23 cellular contexts compared by ENCODE assay signal in genomic region chr19:31334849-31335624, GRCh38. TPM values are rescaled to one million over a fixed set of nuclear protein-coding genes. Genes with fewer than 3 reads are reported as not detected.
DNase-seq lines count a peak whose midpoint lies in the region; ATAC-seq and TF ChIP-seq lines count a peak whose summit lies in the region.
"Had no signal": no experiment of that assay in that cellular context is flagged by ENCODE, and none has a peak within 500 bp of the region (broad histone marks: within the 10 kb centered on the region; RNA-seq: fewer than 3 reads in every experiment).

No MANE protein-coding gene starts in this region.

- no peaks in the 10 kb centered on the region for H3K9me2 ChIP-seq in GM23248 (ENCODE audit: insufficient read depth)

- H3F3A ChIP-seq in GM23248 (ENCODE audit: insufficient read depth) (peaks cover 54% of the 10 kb centered on the region), smooth muscle cell (ENCODE audit: low read depth) (peaks cover 24% of the 10 kb centered on the region)

- no peaks in the 10 kb centered on the region for H3K36me3 Mint-ChIP-seq in stimulated activated memory B cell treated with anti-CD40 and anti-IgM and Interleukin-4, amounts not matched to agents 10 μg/mL and 1 μg/mL and 100 μg/mL, for 72 hours
- H3K36me3 Mint-ChIP-seq: memory B cell; natural killer cell treated with Interleukin-12 subunit alpha and Interleukin-12 subunit beta and Interleukin-15 and Interleukin-18, amount 100 ng/mL, for 72 hours had no signal

- H3K4me1 ChIP-seq in GM23248 (ENCODE audit: insufficient read depth) (peaks cover 48% of the 10 kb centered on the region), SJSA1 (replicated peaks) (peaks cover 58% of the 10 kb centered on the region), smooth muscle cell (ENCODE audit: low read depth) (peaks cover 37% of the 10 kb centered on the region), SJCRH30 (peaks cover 48% of the 10 kb centered on the region)
- H3K4me1 ChIP-seq: colonic mucosa had no signal

- H3K9me3 ChIP-seq in GM23248 (ENCODE audit: low read depth) (no peaks in the 10 kb centered on the region), SJSA1 (replicated peaks) (no peaks in the 10 kb centered on the region), smooth muscle cell (replicated peaks; ENCODE audit: low read depth) (no peaks in the 10 kb centered on the region), SJCRH30 (replicated peaks) (no peaks in the 10 kb centered on the region)
- H3K9me3 ChIP-seq: ascending aorta, colonic mucosa had no signal

- peaks cover 8% of the 10 kb centered on the region for H3K4me1 Mint-ChIP-seq in stimulated activated memory B cell treated with anti-CD40 and anti-IgM and Interleukin-4, amounts not matched to agents 10 μg/mL and 1 μg/mL and 100 μg/mL, for 72 hours

- no peak overlapping the region for H3K4me3 ChIP-seq in GM23248
- no peak overlapping the region for H3K4me3 ChIP-seq in SJSA1
- no peak overlapping the region for H3K4me3 ChIP-seq in fibroblast of mammary gland (ENCODE audit: control insufficient read depth, low read depth, low read length)
- H3K4me3 ChIP-seq in smooth muscle cell = no peak overlapping the region
- H3K4me3 ChIP-seq in SJCRH30 = no peak overlapping the region
- H3K4me3 ChIP-seq: ascending aorta, colonic mucosa, skin epidermis had no signal

- H3K27ac ChIP-seq in GM23248 (0 out of 2 replicates have a peak overlapping the region, but pooled peaks have one; percentile 14), SJSA1 (peak overlapping the region; percentile 30; the same call in 1 of the 2 replicates), smooth muscle cell (ENCODE audit: low read depth) (peak overlapping the region; percentile 71), SJCRH30 (no peak overlapping the region)
- H3K27ac ChIP-seq: ascending aorta, colonic mucosa, skin epidermis, WERI-Rb-1 had no signal

- H4K20me1 ChIP-seq in GM23248 (ENCODE audit: insufficient read depth) = no peaks in the 10 kb centered on the region
- H4K20me1 ChIP-seq in smooth muscle cell (ENCODE audit: low read depth) = peaks cover 73% of the 10 kb centered on the region

- in situ Hi-C loops in GM23248 (cut with MboI) = no loop called here

- H2AFZ ChIP-seq in GM23248 (no peak overlapping the region), smooth muscle cell (ENCODE audit: low read depth) (no peak overlapping the region)

- DNase-seq in GM23248 = peak; percentile 36
- no peak for DNase-seq in SJSA1 (ENCODE audit: low read depth in 1 of 2, low spot score in 2 of 2)
- peak; percentile 51 for DNase-seq in fibroblast of mammary gland (ENCODE audit: low read depth)
- DNase-seq in smooth muscle cell (lab: John Stamatoyannopoulos, UW; ENCODE audit: unreplicated experiment) = no peak
- no peak for DNase-seq in activated CD8-positive, alpha-beta memory T cell treated with anti-CD3 and anti-CD28 coated beads, Interleukin-2, amount 50 U/mL, for 4 hours
- no peak for DNase-seq in SJCRH30
- DNase-seq: activated CD4-positive, alpha-beta T cell treated with anti-CD3 and anti-CD28 coated beads, Interleukin-2, amount 50 U/mL, for 4 hours; activated naive CD4-positive, alpha-beta T cell treated with anti-CD3 and anti-CD28 coated beads for 36 hours; AML-193; colonic mucosa; Karpas-422; kidney glomerular epithelial cell; NCI-H1105 treated with DMSO at 0.1 percent for 48 hours; NCI-H526; SIG-M5; stimulated activated CD4-positive, alpha-beta T cell treated with anti-CD3 and anti-CD28 coated beads, Interleukin-4, amount 100 ng/mL, for 1 hour; T-helper 2 cell; WERI-Rb-1 had no signal

- H3K27me3 ChIP-seq in GM23248 (replicated peaks; ENCODE audit: insufficient read depth) (no peaks in the 10 kb centered on the region), SJSA1 (replicated peaks) (no peaks in the 10 kb centered on the region), smooth muscle cell (ENCODE audit: low read depth) (no peaks in the 10 kb centered on the region), SJCRH30 (no peaks in the 10 kb centered on the region)
- H3K27me3 ChIP-seq: ascending aorta, colonic mucosa had no signal

- H3K79me2 ChIP-seq in GM23248 (ENCODE audit: insufficient read depth) = peaks cover 100% of the 10 kb centered on the region
- peaks cover 90% of the 10 kb centered on the region for H3K79me2 ChIP-seq in smooth muscle cell (ENCODE audit: low read depth)

- no peak overlapping the region for H3K27ac Mint-ChIP-seq in stimulated activated memory B cell treated with anti-CD40 and anti-IgM and Interleukin-4, amounts not matched to agents 10 μg/mL and 1 μg/mL and 100 μg/mL, for 72 hours
- H3K27ac Mint-ChIP-seq: activated naive CD4-positive, alpha-beta T cell treated with anti-CD3 and anti-CD28 coated beads for 36 hours; memory B cell; natural killer cell treated with Interleukin-12 subunit alpha and Interleukin-12 subunit beta and Interleukin-15 and Interleukin-18, amount 100 ng/mL, for 72 hours had no signal

- H3K9ac ChIP-seq in GM23248 = no peak overlapping the region
- peak overlapping the region; percentile 3 for H3K9ac ChIP-seq in smooth muscle cell (ENCODE audit: low read depth)

- H3K36me3 ChIP-seq in GM23248 (ENCODE audit: low read depth) = peaks cover 18% of the 10 kb centered on the region; the same call in 1 of the 2 replicates
- H3K36me3 ChIP-seq in SJSA1 = peaks cover 24% of the 10 kb centered on the region
- no peaks in the 10 kb centered on the region for H3K36me3 ChIP-seq in smooth muscle cell (ENCODE audit: low read depth)
- peaks cover 59% of the 10 kb centered on the region for H3K36me3 ChIP-seq in SJCRH30
- H3K36me3 ChIP-seq: ascending aorta, colonic mucosa, WERI-Rb-1 had no signal

- TF ChIP-seq CTCF in fibroblast of mammary gland (conservative IDR thresholded peaks at IDR 0.05; ENCODE audit: control insufficient read depth, insufficient read depth, low read depth, low read length) (no peak), smooth muscle cell (IDR thresholded peaks at IDR 0.05; ENCODE audit: borderline replicate concordance, insufficient read depth, poor library complexity, severe bottlenecking) (no peak)

- peak overlapping the region; percentile 29 for H3K4me2 ChIP-seq in GM23248 (ENCODE audit: unreplicated experiment)
- peak overlapping the region; percentile 71 for H3K4me2 ChIP-seq in smooth muscle cell

- no peak overlapping the region for H3K4me3 Mint-ChIP-seq in stimulated activated memory B cell treated with anti-CD40 and anti-IgM and Interleukin-4, amounts not matched to agents 10 μg/mL and 1 μg/mL and 100 μg/mL, for 72 hours
- H3K4me3 Mint-ChIP-seq: activated naive CD4-positive, alpha-beta T cell treated with anti-CD3 and anti-CD28 coated beads for 36 hours; memory B cell; natural killer cell treated with Interleukin-12 subunit alpha and Interleukin-12 subunit beta and Interleukin-15 and Interleukin-18, amount 100 ng/mL, for 72 hours had no signal

- H3K27me3 Mint-ChIP-seq in stimulated activated memory B cell treated with anti-CD40 and anti-IgM and Interleukin-4, amounts not matched to agents 10 μg/mL and 1 μg/mL and 100 μg/mL, for 72 hours = peaks cover 33% of the 10 kb centered on the region

- 97 to 99% methylated on average over 12 of the region's 12 CpGs for WGBS in GM23248 (ENCODE audit: low coverage in 1 of 2, low lambda C conversion rate in 2 of 2, missing lambda C conversion rate in 2 of 2), 2 experiments
- 94% methylated on average over 12 of the region's 12 CpGs for WGBS in smooth muscle cell (ENCODE audit: low lambda C conversion rate)

- no peak for ATAC-seq in stimulated activated memory B cell treated with anti-CD40 and anti-IgM and Interleukin-4, amounts not matched to agents 10 μg/mL and 1 μg/mL and 100 μg/mL, for 72 hours
- ATAC-seq: natural killer cell treated with Interleukin-12 subunit alpha and Interleukin-12 subunit beta and Interleukin-15 and Interleukin-18, amount 100 ng/mL, for 72 hours had no signal

- peaks cover 2% of the 10 kb centered on the region for H3K9me3 Mint-ChIP-seq in stimulated activated memory B cell treated with anti-CD40 and anti-IgM and Interleukin-4, amounts not matched to agents 10 μg/mL and 1 μg/mL and 100 μg/mL, for 72 hours
- H3K9me3 Mint-ChIP-seq: activated naive CD4-positive, alpha-beta T cell treated with anti-CD3 and anti-CD28 coated beads for 36 hours; natural killer cell treated with Interleukin-12 subunit alpha and Interleukin-12 subunit beta and Interleukin-15 and Interleukin-18, amount 100 ng/mL, for 72 hours had no signal

RNA-seq across cellular contexts. Expression of gene TSHZ3, which starts 14.2 kb away (rescaled TPM):
- 20.9 and 24.0 TPM in 2 replicates for total RNA-seq in GM23248 (2014; rRNA removed; shearing (Covaris generic))
- polyA plus RNA-seq in GM23248 (2016; fragmentation: Nextera tagmentation; extraction: Ambion mirVana) (17.9 and 19.6 TPM in 2 replicates), smooth muscle cell (20.5 and 21.8 TPM in 2 replicates)
- total RNA-seq in SJSA1 (2014; rRNA removed; shearing (Covaris generic)) = 4.2 and 8.3 TPM in 2 replicates
- 19.6 and 23.7 TPM in 2 replicates for total RNA-seq in smooth muscle cell
- total RNA-seq in SJCRH30 (2014; rRNA removed; shearing (Covaris generic)) = 52.5 and 55.3 TPM in 2 replicates

Comparison
In these comparisons a context has a peak if more than half of its experiments do, and no peak if none do; other contexts are left out.
1. DNase-seq: peak in GM23248 (single experiment) and fibroblast of mammary gland (single experiment); none in SJSA1 (0 of 2), smooth muscle cell (single experiment), activated CD8-positive, alpha-beta memory T cell treated with anti-CD3 and anti-CD28 coated beads, Interleukin-2, amount 50 U/mL, for 4 hours (single experiment) and SJCRH30 (0 of 2).